Comparison of ENCODE assay signal across 7 cellular contexts in genomic region chr16:30207063-30207704, GRCh38. TPM values are rescaled to one million over a fixed set of nuclear protein-coding genes. Genes with fewer than 3 reads are reported as not detected.
DNase-seq lines count a peak whose midpoint lies in the region; ATAC-seq, FAIRE-seq and TF ChIP-seq lines count a peak whose summit lies in the region.
"Not testable (repeated sequence)": the region's sequence is repeated elsewhere in the genome, so short reads cannot be mapped to it uniquely, and the experiment has no call there.

No MANE protein-coding gene starts in this region.

- CTCF ChIA-PET in activated CD4-positive, alpha-beta T cell treated with anti-CD3 and anti-CD28 coated beads for 36 hours (lab: Charles Lee) = not testable (repeated sequence)

- not testable (repeated sequence) for H3K4me3 ChIP-seq in colonic mucosa, right atrium auricular region, mucosa of descending colon

- H3K27ac Mint-ChIP-seq in activated CD4-positive, alpha-beta T cell treated with anti-CD3 and anti-CD28 coated beads for 36 hours; stimulated activated memory B cell treated with anti-CD40 and anti-IgM and Interleukin-4, amounts not matched to agents 10 μg/mL and 1 μg/mL and 100 μg/mL, for 72 hours: not testable (repeated sequence)

- H3K36me3 Mint-ChIP-seq in activated CD4-positive, alpha-beta T cell treated with anti-CD3 and anti-CD28 coated beads for 36 hours (ENCODE audit: low read depth); stimulated activated memory B cell treated with anti-CD40 and anti-IgM and Interleukin-4, amounts not matched to agents 10 μg/mL and 1 μg/mL and 100 μg/mL, for 72 hours: not testable (repeated sequence)

- H3K4me1 Mint-ChIP-seq in activated CD4-positive, alpha-beta T cell treated with anti-CD3 and anti-CD28 coated beads for 36 hours; stimulated activated memory B cell treated with anti-CD40 and anti-IgM and Interleukin-4, amounts not matched to agents 10 μg/mL and 1 μg/mL and 100 μg/mL, for 72 hours: not testable (repeated sequence)

- not testable (repeated sequence) for H3K27me3 ChIP-seq in colonic mucosa, right atrium auricular region

- not testable (repeated sequence) for DNase-seq in HTR-8/SVneo (ENCODE audit: insufficient read length, low spot score); activated CD4-positive, alpha-beta T cell treated with anti-CD3 and anti-CD28 coated beads for 36 hours
- peak; percentile 27 for DNase-seq in activated effector memory CD4-positive, alpha-beta T cell treated with anti-CD3 and anti-CD28 coated beads, Interleukin-2, amount 50 U/mL, for 16 hours
- peak; percentile 53 for DNase-seq in colonic mucosa
- DNase-seq in right atrium auricular region (ENCODE audit: low spot score) = peak; percentile 61
- DNase-seq in mucosa of descending colon = peak; percentile 24 to 52 (median 43)

- intact Hi-C loops in activated CD4-positive, alpha-beta T cell treated with anti-CD3 and anti-CD28 coated beads for 36 hours (cut with DNase I, micrococcal nuclease); colonic mucosa (cut with DNase I); mucosa of descending colon (cut with DNase I, micrococcal nuclease): not testable (repeated sequence)

- H3K27ac ChIP-seq in colonic mucosa, right atrium auricular region: not testable (repeated sequence)

- H3K4me3 Mint-ChIP-seq in activated CD4-positive, alpha-beta T cell treated with anti-CD3 and anti-CD28 coated beads for 36 hours; stimulated activated memory B cell treated with anti-CD40 and anti-IgM and Interleukin-4, amounts not matched to agents 10 μg/mL and 1 μg/mL and 100 μg/mL, for 72 hours: not testable (repeated sequence)

- H3K27me3 Mint-ChIP-seq in activated CD4-positive, alpha-beta T cell treated with anti-CD3 and anti-CD28 coated beads for 36 hours; stimulated activated memory B cell treated with anti-CD40 and anti-IgM and Interleukin-4, amounts not matched to agents 10 μg/mL and 1 μg/mL and 100 μg/mL, for 72 hours: not testable (repeated sequence)

- not testable (repeated sequence) for H3K9ac ChIP-seq in colonic mucosa (ENCODE audit: low read depth in 2 of 2, low read length in 2 of 2)

- not testable (repeated sequence) for TF ChIP-seq CTCF in colonic mucosa (IDR thresholded peaks at IDR 0.05); right atrium auricular region (IDR thresholded peaks at IDR 0.05); mucosa of descending colon (IDR thresholded peaks at IDR 0.05)

- peak; percentile 51 for FAIRE-seq in HTR-8/SVneo (lab: Jason Lieb, UNC)

- POLR2A ChIA-PET in activated CD4-positive, alpha-beta T cell treated with anti-CD3 and anti-CD28 coated beads for 36 hours (lab: Charles Lee) = not testable (repeated sequence)

- not testable (repeated sequence) for H3K4me1 ChIP-seq in colonic mucosa; right atrium auricular region; mucosa of descending colon (ENCODE audit: low read depth)

- H3K9me3 ChIP-seq in colonic mucosa, right atrium auricular region, mucosa of descending colon: not testable (repeated sequence)

- not testable (repeated sequence) for H3K9me3 Mint-ChIP-seq in activated CD4-positive, alpha-beta T cell treated with anti-CD3 and anti-CD28 coated beads for 36 hours (ENCODE audit: low read depth); stimulated activated memory B cell treated with anti-CD40 and anti-IgM and Interleukin-4, amounts not matched to agents 10 μg/mL and 1 μg/mL and 100 μg/mL, for 72 hours

- peak; percentile 43 for ATAC-seq in activated CD4-positive, alpha-beta T cell treated with anti-CD3 and anti-CD28 coated beads for 36 hours
- ATAC-seq in mucosa of descending colon = peak; percentile 66
- ATAC-seq in stimulated activated memory B cell treated with anti-CD40 and anti-IgM and Interleukin-4, amounts not matched to agents 10 μg/mL and 1 μg/mL and 100 μg/mL, for 72 hours = peak; percentile 51

- H3K36me3 ChIP-seq in colonic mucosa; right atrium auricular region; mucosa of descending colon (ENCODE audit: low read depth): not testable (repeated sequence)

RNA-seq across cellular contexts. Expression of gene SULT1A3, which starts 8.1 kb away (rescaled TPM):
- total RNA-seq in activated CD4-positive, alpha-beta T cell treated with anti-CD3 and anti-CD28 coated beads for 36 hours = 10 to 100 TPM; 17.4 to 18.9 TPM
- 10 to 100 TPM; 47.8 to 59.0 TPM for total RNA-seq in colonic mucosa
- 1 to 10 TPM; 2.0 to 7.4 TPM for total RNA-seq in right atrium auricular region
- 10 to 100 TPM; 37.1 to 96.5 (median 66.7) TPM for total RNA-seq in mucosa of descending colon

RNA-seq across cellular contexts. Expression of gene SLX1A, which starts 13.5 kb away (rescaled TPM):
- 10 to 100 TPM; 24.4 to 99.3 TPM for total RNA-seq in activated CD4-positive, alpha-beta T cell treated with anti-CD3 and anti-CD28 coated beads for 36 hours
- 100 to 1,000 TPM in 1 of 2 donors, 10 to 100 TPM in 1; 70.2 to 114 TPM for total RNA-seq in colonic mucosa
- total RNA-seq in right atrium auricular region = 10 to 100 TPM; 25.1 to 36.3 TPM
- 100 to 1,000 TPM in 1 of 3 donors, 10 to 100 TPM in 2; 52.8 to 100 (median 68.0) TPM for total RNA-seq in mucosa of descending colon

RNA-seq across cellular contexts. Expression of gene BOLA2B, which starts 13.7 kb away (rescaled TPM):
- total RNA-seq in activated CD4-positive, alpha-beta T cell treated with anti-CD3 and anti-CD28 coated beads for 36 hours = 100 to 1,000 TPM; 188 to 190 TPM
- total RNA-seq in colonic mucosa = 100 to 1,000 TPM; 109 to 237 TPM
- total RNA-seq in right atrium auricular region = 100 to 1,000 TPM; 143 to 187 TPM
- 100 to 1,000 TPM in 2 of 3 donors, 10 to 100 TPM in 1; 67.8 to 187 (median 152) TPM for total RNA-seq in mucosa of descending colon

RNA-seq across cellular contexts. Expression of gene CORO1A, which starts 23.8 kb away (rescaled TPM):
- 1,000 to 10,000 TPM in 1 of 2 experiments, 100 to 1,000 TPM in 1; 997 to 1,175 TPM for total RNA-seq in activated CD4-positive, alpha-beta T cell treated with anti-CD3 and anti-CD28 coated beads for 36 hours
- total RNA-seq in colonic mucosa (10 to 100 TPM; 16.5 to 20.0 TPM), right atrium auricular region (10 to 100 TPM in 1 of 2 donors, 1 to 10 TPM in 1; 5.4 to 18.6 TPM), mucosa of descending colon (10 to 100 TPM; 24.2 to 42.0 (median 25.2) TPM)

RNA-seq across cellular contexts. Expression of gene NPIPB13, which starts 41.1 kb away (rescaled TPM):
- total RNA-seq in activated CD4-positive, alpha-beta T cell treated with anti-CD3 and anti-CD28 coated beads for 36 hours = 10 to 100 TPM; 10.5 to 11.3 TPM
- 10 to 100 TPM in 1 of 2 donors, 1 to 10 TPM in 1; 1.6 to 10.4 TPM for total RNA-seq in colonic mucosa
- 1 to 10 TPM in 1 of 2 donors, not detected in 1; 1.7 TPM for total RNA-seq in right atrium auricular region
- total RNA-seq in mucosa of descending colon = 10 to 100 TPM; 15.3 to 28.5 (median 21.7) TPM
